ENCODE assay signal across 11 cellular contexts in genomic region chrX:47643926-47644325, GRCh38. TPM values are rescaled to one million over a fixed set of nuclear protein-coding genes. Genes with fewer than 3 reads are reported as not detected.
A peak's percentile ranks its signal among the peaks of the same experiment; 100 is the strongest.
DNase-seq lines count a peak whose midpoint lies in the region; ATAC-seq, FAIRE-seq and TF ChIP-seq lines count a peak whose summit lies in the region.
"Had no signal": no experiment of that assay in that cellular context is flagged by ENCODE, and none has a peak within 500 bp of the region (broad histone marks: within the 10 kb centered on the region; RNA-seq: fewer than 3 reads in every experiment).

No MANE protein-coding gene starts in this region.

- H3K27me3 ChIP-seq in PC-3 (ENCODE audit: low read length): no peaks in the 10 kb centered on the region
- H3K27me3 ChIP-seq in pancreas: no peaks in the 10 kb centered on the region
- no peaks in the 10 kb centered on the region for H3K27me3 ChIP-seq in aorta (ENCODE audit: control insufficient read depth in 1 of 2, insufficient read depth in 2 of 2, low read length in 1 of 2)
- H3K27me3 ChIP-seq in vagina: no peaks in the 10 kb centered on the region
- H3K27me3 ChIP-seq: suprapubic skin had no signal

- H3K79me2 ChIP-seq in PC-3 (ENCODE audit: low read length): peaks cover 39% of the 10 kb centered on the region

- WGBS in pancreas, 2 donors: 33 to 39% methylated on average over 2 of the region's 2 CpGs
- WGBS in aorta, 2 donors: 13 to 26% methylated on average over 2 of the region's 2 CpGs

- peaks cover 10% of the 10 kb centered on the region for H3K4me1 ChIP-seq in PC-3 (ENCODE audit: insufficient read depth, low read length)
- H3K4me1 ChIP-seq in pancreas: no peaks in the 10 kb centered on the region
- no peaks in the 10 kb centered on the region for H3K4me1 ChIP-seq in aorta (ENCODE audit: control insufficient read depth in 1 of 2, insufficient read depth in 2 of 2, low read length in 2 of 2)
- peaks cover 8% of the 10 kb centered on the region for H3K4me1 ChIP-seq in vagina

- H3K9me2 ChIP-seq in PC-3 (replicated peaks; ENCODE audit: low read length): no peaks in the 10 kb centered on the region

- ATAC-seq in PC-3: no peak
- ATAC-seq in pancreas: peak in 3 of 4 donors; percentile 48 to 64 (median 62)
- ATAC-seq in aorta (ENCODE audit: low FRiP score): no peak

- H3K9me3 ChIP-seq in PC-3 (ENCODE audit: low read length): no peaks in the 10 kb centered on the region
- no peaks in the 10 kb centered on the region for H3K9me3 ChIP-seq in pancreas
- H3K9me3 ChIP-seq in aorta (ENCODE audit: control insufficient read depth, low read length): no peaks in the 10 kb centered on the region
- no peaks in the 10 kb centered on the region for H3K9me3 ChIP-seq in vagina
- H3K9me3 ChIP-seq: suprapubic skin had no signal

- CTCF ChIA-PET in PC-3 (lab: Charles Lee): no interaction called here

- H3K4me3 ChIP-seq in PC-3 (ENCODE audit: low read length) (no peak overlapping the region), fibroblast of mammary gland (ENCODE audit: control insufficient read depth, low read depth, low read length) (no peak overlapping the region), pancreas (no peak overlapping the region), aorta (ENCODE audit: low read length in 2 of 2) (no peak overlapping the region), vagina (no peak overlapping the region)
- H3K4me3 ChIP-seq: suprapubic skin had no signal

- H3K36me3 ChIP-seq in PC-3 (ENCODE audit: low read depth, low read length): peaks cover 18% of the 10 kb centered on the region
- peaks cover 0 to 15% (median 0%) of the 10 kb centered on the region in 3 donors for H3K36me3 ChIP-seq in pancreas
- H3K36me3 ChIP-seq in aorta (ENCODE audit: control insufficient read depth in 1 of 2, insufficient read depth in 2 of 2, low read length in 1 of 2): peaks cover 0 to 2% of the 10 kb centered on the region in 2 donors
- peaks cover 0 to 13% of the 10 kb centered on the region in 2 donors for H3K36me3 ChIP-seq in vagina

- H3K9ac ChIP-seq in PC-3 (ENCODE audit: low read length): no peak overlapping the region

- no peak for TF ChIP-seq POLR2A in vagina (IDR thresholded peaks at IDR 0.05)

- no peak overlapping the region for H2AFZ ChIP-seq in PC-3 (ENCODE audit: low read length)

- no peak overlapping the region for H3K4me2 ChIP-seq in PC-3 (ENCODE audit: low read length)

- H3K27ac ChIP-seq in PC-3 (ENCODE audit: low read length) (no peak overlapping the region), pancreas (no peak overlapping the region), aorta (ENCODE audit: low read depth in 1 of 2, low read length in 2 of 2) (no peak overlapping the region), vagina (no peak overlapping the region)
- H3K27ac ChIP-seq: suprapubic skin had no signal

- intact Hi-C loops in PC-3 (cut with micrococcal nuclease) (loop anchor here (1.0 kb wide), 1 partner anchor 103 kb away; no protein-coding TSS in a partner anchor), pancreas (cut with DNase I) (no loop called here), aorta (cut with DNase I) (loop anchor here (5.0 to 10.0 kb wide), 2 partner anchors 59 to 82 kb away; partner anchors contain the start of genes ARAF (in 1 of the 2) and TIMP1 (in 1 of the 2)), vagina (cut with DNase I) (no loop called here)

- H3F3A ChIP-seq in PC-3 (ENCODE audit: low read length, unreplicated experiment): no peaks in the 10 kb centered on the region

- POLR2A ChIA-PET in PC-3 (lab: Charles Lee; ENCODE audit: unreplicated experiment): no interaction called here

- H4K20me1 ChIP-seq in PC-3 (ENCODE audit: low read length): no peaks in the 10 kb centered on the region

- peak; percentile 5 for DNase-seq in NCI-H1694 treated with DMSO at 0.1 percent for 48 hours (lab: John Stamatoyannopoulos, UW)
- DNase-seq in NCI-H1694 (lab: John Stamatoyannopoulos, UW): no peak
- peak; percentile 9 for DNase-seq in PC-3
- DNase-seq in fibroblast of mammary gland (ENCODE audit: low read depth): peak; percentile 47
- DNase-seq in pancreas: no peak
- DNase-seq in NCI-H2107 (lab: John Stamatoyannopoulos, UW): no peak
- no peak for DNase-seq in aorta
- DNase-seq in vagina (ENCODE audit: extremely low spot score in 2 of 2): no peak
- DNase-seq: cortex of kidney had no signal

- TF ChIP-seq CTCF in PC-3 (conservative IDR thresholded peaks at IDR 0.05; ENCODE audit: low read depth, low read length) (peak; percentile 54), fibroblast of mammary gland (conservative IDR thresholded peaks at IDR 0.05; ENCODE audit: control insufficient read depth, insufficient read depth, low read depth, low read length) (peak; percentile 46), pancreas (IDR thresholded peaks at IDR 0.05) (peak in 1 of 4 donors; percentile 12), vagina (IDR thresholded peaks at IDR 0.05) (no peak)

- no TSS peak for BruUV-seq in PC-3 (replicated peaks; lab: Mats Ljungman, UMichigan)

- no peak for FAIRE-seq in pancreas (lab: Jason Lieb, UNC)

RNA-seq across cellular contexts. Expression of gene ELK1, which starts 6.4 kb away (rescaled TPM):
- 59.0 and 63.1 TPM in 2 replicates for total RNA-seq in PC-3 (2014; rRNA removed)
- total RNA-seq in pancreas: 10 to 100 TPM in 4 of 6 donors, 1 to 10 TPM in 2; 5.8 to 14.6 (median 10.4) TPM
- polyA plus RNA-seq in pancreas: 10 to 100 TPM in 1 of 2 donors, 1 to 10 TPM in 1; 7.6 to 10.2 TPM
- total RNA-seq in aorta: 10 to 100 TPM; 27.2 to 39.2 TPM
- polyA plus RNA-seq in aorta: 10 to 100 TPM; 17.4 to 23.6 TPM
- 18.9 TPM for total RNA-seq in vagina

RNA-seq across cellular contexts. Expression of gene CFP, which starts 14.2 kb away (rescaled TPM):
- total RNA-seq in PC-3 (2014; rRNA removed) (0.12 and 1.9 TPM in 2 replicates), pancreas (1 to 10 TPM in 3 of 6 donors, under 1 TPM in 3; 0.31 to 2.3 (median 0.95) TPM), aorta (1 to 10 TPM; 5.2 to 6.0 TPM), vagina (0.74 TPM)
- polyA plus RNA-seq in pancreas (1 to 10 TPM; 2.5 to 4.1 TPM), aorta (1 to 10 TPM; 3.1 to 3.7 TPM)

RNA-seq across cellular contexts. Expression of gene UXT, which starts 15.1 kb away (rescaled TPM):
- 143 and 144 TPM in 2 replicates for total RNA-seq in PC-3 (2014; rRNA removed)
- 10 to 100 TPM; 39.1 to 71.0 (median 61.5) TPM for total RNA-seq in pancreas
- polyA plus RNA-seq in pancreas: 100 to 1,000 TPM in 1 of 2 donors, 10 to 100 TPM in 1; 56.4 to 113 TPM
- 10 to 100 TPM; 74.9 to 75.0 TPM for total RNA-seq in aorta
- 100 to 1,000 TPM; 190 to 316 TPM for polyA plus RNA-seq in aorta
- total RNA-seq in vagina: 93.3 TPM

RNA-seq across cellular contexts. Expression of gene SYN1, which starts 24.3 kb away (rescaled TPM):
- not detected in 2 replicates for total RNA-seq in PC-3 (2014; rRNA removed)
- total RNA-seq in pancreas: 1 to 10 TPM in 3 of 6 donors, under 1 TPM in 3; 0.47 to 2.4 (median 0.89) TPM
- polyA plus RNA-seq in pancreas: 10 to 100 TPM in 1 of 2 donors, 1 to 10 TPM in 1; 2.9 to 10.3 TPM
- total RNA-seq in aorta: 1 to 10 TPM; 1.5 TPM
- polyA plus RNA-seq in aorta: 1 to 10 TPM in 1 of 2 donors, under 1 TPM in 1; 0.90 to 1.9 TPM
- 2.7 TPM for total RNA-seq in vagina
- total RNA-seq: HT-29 had no signal

Comparison
In these comparisons a context has a peak if more than half of its experiments do, and no peak if none do; other contexts are left out.
1. DNase-seq: peak in NCI-H1694 treated with DMSO at 0.1 percent for 48 hours (single experiment), PC-3 (single experiment) and fibroblast of mammary gland (single experiment); none in NCI-H1694 (single experiment), pancreas (0 of 6), NCI-H2107 (single experiment), aorta (0 of 2) and vagina (0 of 2).
2. ATAC-seq: peak in pancreas (3 of 4); none in PC-3 (single experiment) and aorta (single experiment).
3. CTCF ChIP-seq: peak in PC-3 (single experiment) and fibroblast of mammary gland (single experiment); none in vagina (0 of 3).
4. intact Hi-C loops: an anchor here in PC-3 (1.0 kb wide) and aorta (5.0 to 10.0 kb wide); none called in pancreas and vagina.